ENCODE assay signal across 9 cellular contexts in the genomic region with DNA sequence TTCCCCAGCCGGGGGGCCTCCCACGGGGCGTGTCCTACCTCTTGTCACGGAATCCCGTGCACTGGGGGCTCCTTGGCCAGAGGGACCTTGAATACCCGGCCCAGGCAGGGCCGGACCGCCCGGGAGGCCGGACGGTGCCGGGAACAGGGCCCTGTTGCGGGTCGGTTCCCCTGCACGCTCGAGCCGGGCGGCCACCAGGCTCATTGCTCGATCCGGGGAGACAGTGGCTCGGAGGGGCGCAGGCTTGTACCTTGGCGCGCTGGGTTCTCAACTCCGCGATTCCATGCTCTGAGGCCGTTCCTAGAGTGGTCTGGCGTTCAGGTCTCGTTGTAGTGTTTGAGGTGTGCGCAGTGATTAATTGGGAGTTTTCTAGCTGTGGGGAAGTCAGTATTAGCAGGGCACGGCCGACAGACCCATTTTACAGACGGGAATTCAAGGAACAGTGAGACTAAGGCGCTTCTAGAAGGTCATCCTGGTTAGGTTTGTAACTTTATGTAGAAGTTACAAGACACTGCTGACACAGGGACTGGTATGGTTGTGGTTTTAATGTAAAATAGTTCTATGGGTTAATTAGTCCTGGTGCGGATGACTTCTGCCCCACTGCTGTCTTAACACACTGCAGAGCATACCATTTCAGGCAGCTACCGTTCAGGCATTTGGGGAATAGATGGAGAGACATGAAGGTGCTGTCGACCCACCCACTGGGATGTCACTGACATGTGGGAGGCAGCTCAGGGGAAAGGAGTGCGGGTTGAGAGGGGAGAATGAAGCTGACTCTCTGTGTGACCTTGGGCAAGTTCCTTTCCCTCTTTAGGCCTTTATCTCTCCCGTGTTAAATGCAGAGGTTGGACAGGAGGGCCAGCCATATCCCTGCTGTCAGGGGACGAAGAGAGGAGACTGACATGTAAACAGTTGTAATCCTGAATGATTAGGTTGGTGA. TPM values are rescaled to one million over a fixed set of nuclear protein-coding genes. Genes with fewer than 3 reads are reported as not detected.
DNase-seq lines count a peak whose midpoint lies in the region; ATAC-seq and TF ChIP-seq lines count a peak whose summit lies in the region.
"Had no signal": no experiment of that assay in that cellular context is flagged by ENCODE, and none has a peak within 500 bp of the region (broad histone marks: within the 10 kb centered on the region; RNA-seq: fewer than 3 reads in every experiment).

No MANE protein-coding gene starts in this region.

- H3K4me3 ChIP-seq in brain microvascular endothelial cell (ENCODE audit: low read depth, low read length) (peak overlapping the region; percentile 87), liver (ENCODE audit: low read depth in 1 of 3, low read length in 3 of 3) (peak overlapping the region; percentile 96 to 99 (median 96)), thymus (ENCODE audit: low read length) (peak overlapping the region; percentile 96)

- 2% methylated on average over 40 of the region's 40 CpGs for WGBS in liver
- WGBS in thymus = 7% methylated on average over 40 of the region's 40 CpGs

- H3K4me1 ChIP-seq in liver (ENCODE audit: control insufficient read depth in 4 of 4, insufficient read depth in 4 of 4, low read length in 3 of 4) (peaks cover 0 to 57% (median 51%) of the 10 kb centered on the region in 4 donors), thymus (ENCODE audit: control insufficient read depth, insufficient read depth, low read length) (peaks cover 10% of the 10 kb centered on the region)

- ATAC-seq in HG02885 (IDR thresholded peaks at IDR 0.05; ENCODE audit: poor library complexity, unreplicated experiment) (no peak), GM19455 (IDR thresholded peaks at IDR 0.05; ENCODE audit: unreplicated experiment) (no peak)

- H3K9me3 Mint-ChIP-seq in IgD-negative memory B cell = no peaks in the 10 kb centered on the region

- H3K27ac ChIP-seq in brain microvascular endothelial cell (peak overlapping the region; percentile 93), liver (ENCODE audit: low read depth in 1 of 2, low read length in 2 of 2) (peak overlapping the region in 1 of 2 donors; percentile 98), thymus (ENCODE audit: low read depth) (peak overlapping the region; percentile 81)

- no peaks in the 10 kb centered on the region for H3K9me3 ChIP-seq in liver (ENCODE audit: control insufficient read depth in 4 of 4, low read length in 3 of 4)
- H3K9me3 ChIP-seq in thymus (ENCODE audit: control insufficient read depth) = no peaks in the 10 kb centered on the region

- H3K9ac ChIP-seq in liver (ENCODE audit: low read depth in 1 of 2, low read length in 2 of 2) = peak overlapping the region; percentile 82 to 88

- DNase-seq in activated CD4-positive, alpha-beta T cell treated with anti-CD3 and anti-CD28 coated beads for 48 hours = peak; percentile 13
- DNase-seq in activated CD4-positive, alpha-beta T cell treated with anti-CD3 and anti-CD28 coated beads for 1 hour = no peak
- DNase-seq in brain microvascular endothelial cell = no peak

- H3K27ac Mint-ChIP-seq in IgD-negative memory B cell = peak overlapping the region; percentile 77 to 98 (median 96)

- TF ChIP-seq CTCF in brain microvascular endothelial cell (IDR thresholded peaks at IDR 0.05; ENCODE audit: low read depth, low read length, missing control alignments) = no peak
- TF ChIP-seq CTCF in liver (IDR thresholded peaks at IDR 0.05; ENCODE audit: low read depth, low read length, missing input control) = no peak

- no peaks in the 10 kb centered on the region for H3K27me3 ChIP-seq in brain microvascular endothelial cell (replicated peaks)
- H3K27me3 ChIP-seq in liver (ENCODE audit: control insufficient read depth in 4 of 4, insufficient read depth in 4 of 4, low read length in 3 of 4) = no peaks in the 10 kb centered on the region
- H3K27me3 ChIP-seq in thymus (ENCODE audit: control insufficient read depth, insufficient read depth) = no peaks in the 10 kb centered on the region

- in situ Hi-C loops in brain microvascular endothelial cell (cut with HindIII; ENCODE audit: low pct_ligation_motif_present, low sequenced_read_pairs) = loop anchor here (10.0 kb wide), 1 partner anchor 61 kb away; the partner anchor contains the start of gene TOMM40

- peaks cover 2% of the 10 kb centered on the region for H3K27me3 Mint-ChIP-seq in IgD-negative memory B cell

- no peak for TF ChIP-seq RAD21 in liver (IDR thresholded peaks at IDR 0.05)

- H3K4me3 Mint-ChIP-seq in IgD-negative memory B cell = peak overlapping the region; percentile 97 to 99 (median 98)

- H3K36me3 ChIP-seq in brain microvascular endothelial cell (replicated peaks) (no peaks in the 10 kb centered on the region), liver (ENCODE audit: control insufficient read depth in 4 of 4, insufficient read depth in 3 of 4, low read depth in 1 of 4, low read length in 3 of 4) (peaks cover 0 to 4% (median 0%) of the 10 kb centered on the region in 4 donors), thymus (ENCODE audit: control insufficient read depth, insufficient read depth) (peaks cover 6% of the 10 kb centered on the region)

- H3K4me1 Mint-ChIP-seq in IgD-negative memory B cell = peaks cover 44 to 52% (median 46%) of the 10 kb centered on the region in 3 donors

- H3K36me3 Mint-ChIP-seq in IgD-negative memory B cell = no peaks in the 10 kb centered on the region

TF ChIP-seq in liver, 16 proteins besides CTCF, POLR2A, EP300 and RAD21:
- TF ChIP-seq, protein P1, sequence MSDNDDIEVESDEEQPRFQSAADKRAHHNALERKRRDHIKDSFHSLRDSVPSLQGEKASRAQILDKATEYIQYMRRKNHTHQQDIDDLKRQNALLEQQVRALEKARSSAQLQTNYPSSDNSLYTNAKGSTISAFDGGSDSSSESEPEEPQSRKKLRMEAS (IDR thresholded peaks at IDR 0.05) = no peak
- TF ChIP-seq, protein P2, sequence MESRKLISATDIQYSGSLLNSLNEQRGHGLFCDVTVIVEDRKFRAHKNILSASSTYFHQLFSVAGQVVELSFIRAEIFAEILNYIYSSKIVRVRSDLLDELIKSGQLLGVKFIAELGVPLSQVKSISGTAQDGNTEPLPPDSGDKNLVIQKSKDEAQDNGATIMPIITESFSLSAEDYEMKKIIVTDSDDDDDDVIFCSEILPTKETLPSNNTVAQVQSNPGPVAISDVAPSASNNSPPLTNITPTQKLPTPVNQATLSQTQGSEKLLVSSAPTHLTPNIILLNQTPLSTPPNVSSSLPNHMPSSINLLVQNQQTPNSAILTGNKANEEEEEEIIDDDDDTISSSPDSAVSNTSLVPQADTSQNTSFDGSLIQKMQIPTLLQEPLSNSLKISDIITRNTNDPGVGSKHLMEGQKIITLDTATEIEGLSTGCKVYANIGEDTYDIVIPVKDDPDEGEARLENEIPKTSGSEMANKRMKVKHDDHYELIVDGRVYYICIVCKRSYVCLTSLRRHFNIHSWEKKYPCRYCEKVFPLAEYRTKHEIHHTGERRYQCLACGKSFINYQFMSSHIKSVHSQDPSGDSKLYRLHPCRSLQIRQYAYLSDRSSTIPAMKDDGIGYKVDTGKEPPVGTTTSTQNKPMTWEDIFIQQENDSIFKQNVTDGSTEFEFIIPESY (IDR thresholded peaks at IDR 0.05) = no peak
- TF ChIP-seq JUND (IDR thresholded peaks at IDR 0.05) (no peak), GABPA (IDR thresholded peaks at IDR 0.05 in 1 of 2, conservative IDR thresholded peaks at IDR 0.05 in 1 of 2) (no peak), HNF4G (IDR thresholded peaks at IDR 0.05) (no peak)

RNA-seq across cellular contexts. Expression of gene CLPTM1, which starts 0.6 kb away (rescaled TPM):
- polyA plus RNA-seq in IgD-negative memory B cell = 29.2 TPM
- total RNA-seq in liver = 10 to 100 TPM; 46.2 to 56.7 TPM
- polyA plus RNA-seq in liver = 10 to 100 TPM; 35.8 to 94.5 TPM
- polyA plus RNA-seq in thymus = 36.8 TPM

RNA-seq across cellular contexts. Expression of gene APOC2, which starts 9.9 kb away (rescaled TPM):
- polyA plus RNA-seq in IgD-negative memory B cell (not detected), liver (1,000 to 10,000 TPM; 2,878 to 3,399 TPM), thymus (12.6 TPM)
- total RNA-seq in liver = 1,000 to 10,000 TPM in 1 of 2 donors, 100 to 1,000 TPM in 1; 660 to 1,200 TPM

RNA-seq across cellular contexts. Expression of gene APOC4, which starts 13.7 kb away (rescaled TPM):
- not detected for polyA plus RNA-seq in IgD-negative memory B cell
- 100 to 1,000 TPM in 1 of 2 donors, 1 to 10 TPM in 1; 1.0 to 131 TPM for total RNA-seq in liver
- polyA plus RNA-seq in liver = 100 to 1,000 TPM; 418 to 420 TPM
- polyA plus RNA-seq in thymus = 0.32 TPM
- polyA plus RNA-seq: adipose tissue had no signal

RNA-seq across cellular contexts. Expression of gene APOC1, which starts 41.4 kb away (rescaled TPM):
- polyA plus RNA-seq in IgD-negative memory B cell = not detected
- 1,000 to 10,000 TPM in 1 of 2 donors, 100 to 1,000 TPM in 1; 612 to 1,996 TPM for total RNA-seq in liver
- over 10,000 TPM in 1 of 2 donors, 1,000 to 10,000 TPM in 1; 3,937 to 10,095 TPM for polyA plus RNA-seq in liver
- polyA plus RNA-seq in thymus = 249 TPM

RNA-seq across cellular contexts. Expression of gene RELB, which starts 45.5 kb away (rescaled TPM):
- 89.8 TPM for polyA plus RNA-seq in IgD-negative memory B cell
- 1 to 10 TPM; 2.2 to 4.9 TPM for total RNA-seq in liver
- 1 to 10 TPM; 1.4 to 3.1 TPM for polyA plus RNA-seq in liver
- polyA plus RNA-seq in thymus = 24.1 TPM

Comparison
In these comparisons a context has a peak if more than half of its experiments do, and no peak if none do; other contexts are left out.
1. RNA of gene APOC2, which starts 9.9 kb away (polyA plus RNA-seq): 2,878 to 3,399 TPM in liver; 12.6 TPM in thymus (single experiment) and not detected in IgD-negative memory B cell (single experiment); every median in the first group is over 100 times any median in the second.
2. RNA of gene APOC4, which starts 13.7 kb away (polyA plus RNA-seq): 418 to 420 TPM in liver; 0.32 TPM in thymus (single experiment) and not detected in IgD-negative memory B cell (single experiment); every median in the first group is over 100 times any median in the second.
3. Peak in every context shown above with its lines, with median percentiles within 50 percentile points of each other: H3K4me3 ChIP-seq.